ENCODE assay signal across 1 cellular context in the genomic region with DNA sequence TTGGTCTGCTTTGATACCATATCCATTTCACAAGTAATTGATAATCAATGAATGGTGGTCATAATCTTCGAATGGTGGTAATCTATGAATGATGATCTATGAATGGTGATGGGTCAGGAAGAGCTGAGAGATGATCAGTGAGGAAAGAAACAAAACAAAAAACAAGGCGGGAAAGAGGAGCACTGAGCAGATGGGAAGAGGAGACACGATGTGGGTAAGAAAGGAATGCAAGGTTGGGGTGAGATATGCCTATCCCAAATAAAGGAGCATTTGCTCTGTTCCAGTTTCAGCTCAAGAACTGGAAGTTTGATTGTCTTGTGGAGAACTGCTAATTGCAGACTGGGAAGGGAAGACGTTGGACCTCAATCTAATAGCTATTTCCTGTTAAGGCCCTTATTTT.
TF ChIP-seq lines count a peak whose summit lies in the region.

No MANE protein-coding gene starts in this region.

TF ChIP-seq in H1, 55 proteins besides CTCF, POLR2A, EP300 and RAD21 (continued from another document):
- TF ChIP-seq, protein P1, sequence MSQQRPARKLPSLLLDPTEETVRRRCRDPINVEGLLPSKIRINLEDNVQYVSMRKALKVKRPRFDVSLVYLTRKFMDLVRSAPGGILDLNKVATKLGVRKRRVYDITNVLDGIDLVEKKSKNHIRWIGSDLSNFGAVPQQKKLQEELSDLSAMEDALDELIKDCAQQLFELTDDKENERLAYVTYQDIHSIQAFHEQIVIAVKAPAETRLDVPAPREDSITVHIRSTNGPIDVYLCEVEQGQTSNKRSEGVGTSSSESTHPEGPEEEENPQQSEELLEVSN (IDR thresholded peaks at IDR 0.05): peak; percentile 67
- TF ChIP-seq TAF7 (optimal IDR thresholded peaks at IDR 0.05; ENCODE audit: borderline replicate concordance, low read depth, low read length) (no peak), KDM5A (IDR thresholded peaks at IDR 0.05; ENCODE audit: low read length) (no peak)
